In genomic region chr3:186264608-186265400, GRCh38 we compare ENCODE assay signal across 13 cellular contexts.
DNase-seq lines count a peak whose midpoint lies in the region; ATAC-seq and TF ChIP-seq lines count a peak whose summit lies in the region.
"Had no signal": no experiment of that assay in that cellular context is flagged by ENCODE, and none has a peak within 500 bp of the region (broad histone marks: within the 10 kb centered on the region; RNA-seq: fewer than 3 reads in every experiment).

No MANE protein-coding gene starts in this region.

- no peaks in the 10 kb centered on the region for H3K9me3 ChIP-seq in esophagus squamous epithelium
- H3K9me3 ChIP-seq: BLaER1 treated with 17β-estradiol and CSF1 and Interleukin-3, amounts not matched to agents 10 nM and 100 nM had no signal

- intact Hi-C loops in esophagus squamous epithelium (cut with DNase I), result loop anchor here (5.0 kb wide), 1 partner anchor 283 kb away; no protein-coding TSS in a partner anchor

- 0 out of 2 replicates have a peak overlapping the region, but pooled peaks have one; percentile 29 for H2AFZ ChIP-seq in GM23338

- peaks cover 9% of the 10 kb centered on the region for H3K27me3 Mint-ChIP-seq in GM23338 (ENCODE audit: insufficient read depth, low read depth, poor library complexity)
- H3K27me3 Mint-ChIP-seq: B cell had no signal

- no peak overlapping the region for H3K4me2 ChIP-seq in GM23338
- H3K4me2 ChIP-seq: BLaER1 treated with 17β-estradiol and CSF1 and Interleukin-3, amounts not matched to agents 10 nM and 100 nM had no signal

- DNase-seq in GM23338 (ENCODE audit: low spot score) (no peak), amniotic epithelial cell (ENCODE audit: low read depth) (peak; percentile 67), esophagus squamous epithelium (lab: John Stamatoyannopoulos, UW) (no peak), 8988T (no peak), substantia nigra (lab: John Stamatoyannopoulos, UW) (no peak)
- DNase-seq: CD8-positive, alpha-beta memory T cell; COR-L47; H9 had no signal

- no peaks in the 10 kb centered on the region for H3K9me2 ChIP-seq in GM23338 (ENCODE audit: insufficient read depth)

- H3K36me3 Mint-ChIP-seq in GM23338 (ENCODE audit: low read depth), result no peaks in the 10 kb centered on the region
- H3K36me3 Mint-ChIP-seq: CD8-positive, alpha-beta memory T cell had no signal

- no peaks in the 10 kb centered on the region for H3F3A ChIP-seq in GM23338 (replicated peaks; ENCODE audit: low read depth)

- H3K4me3 Mint-ChIP-seq in GM23338, result no peak overlapping the region
- H3K4me3 Mint-ChIP-seq: B cell; CD8-positive, alpha-beta memory T cell; H9 had no signal

- no peak for ATAC-seq in GM23338
- no peak for ATAC-seq in HG02884 (IDR thresholded peaks at IDR 0.05; ENCODE audit: unreplicated experiment)
- ATAC-seq in GM21529 (IDR thresholded peaks at IDR 0.05; ENCODE audit: unreplicated experiment), result no peak

- no peaks in the 10 kb centered on the region for H3K9me3 Mint-ChIP-seq in GM23338
- H3K9me3 Mint-ChIP-seq: CD8-positive, alpha-beta memory T cell; H9 had no signal

- H3K36me3 ChIP-seq in GM23338 (ENCODE audit: insufficient read depth) (no peaks in the 10 kb centered on the region), esophagus squamous epithelium (no peaks in the 10 kb centered on the region), rectal smooth muscle tissue (ENCODE audit: control insufficient read depth, insufficient read depth, low read length) (no peaks in the 10 kb centered on the region)
- H3K36me3 ChIP-seq: BLaER1 treated with 17β-estradiol and CSF1 and Interleukin-3, amounts not matched to agents 10 nM and 100 nM had no signal

- H3K9ac ChIP-seq in rectal smooth muscle tissue (ENCODE audit: low read length), result no peak overlapping the region
- H3K9ac ChIP-seq: BLaER1 treated with 17β-estradiol and CSF1 and Interleukin-3, amounts not matched to agents 10 nM and 100 nM had no signal

- H3K27me3 ChIP-seq in GM23338 (ENCODE audit: insufficient read depth) (no peaks in the 10 kb centered on the region), esophagus squamous epithelium (peaks cover 0 to 5% (median 0%) of the 10 kb centered on the region in 4 donors), rectal smooth muscle tissue (ENCODE audit: control insufficient read depth, insufficient read depth, low read length) (no peaks in the 10 kb centered on the region)
- H3K27me3 ChIP-seq: BLaER1 treated with 17β-estradiol and CSF1 and Interleukin-3, amounts not matched to agents 10 nM and 100 nM had no signal

- peaks cover 15% of the 10 kb centered on the region for H3K4me1 Mint-ChIP-seq in GM23338

- H3K4me3 ChIP-seq in GM23338 (no peak overlapping the region), esophagus squamous epithelium (no peak overlapping the region), rectal smooth muscle tissue (ENCODE audit: low read length) (no peak overlapping the region)
- H3K4me3 ChIP-seq: BLaER1 treated with 17β-estradiol and CSF1 and Interleukin-3, amounts not matched to agents 10 nM and 100 nM had no signal

- H3K27ac ChIP-seq in GM23338 (ENCODE audit: low read depth), result no peak overlapping the region
- H3K27ac ChIP-seq in esophagus squamous epithelium, result peak overlapping the region in 3 of 4 donors; percentile 44 to 65 (median 64)
- H3K27ac ChIP-seq in rectal smooth muscle tissue (ENCODE audit: low read depth, low read length), result peak overlapping the region; percentile 27
- no peak overlapping the region for H3K27ac ChIP-seq in substantia nigra (ENCODE audit: low read depth, low read length, poor library complexity, severe bottlenecking)
- H3K27ac ChIP-seq: BLaER1 treated with 17β-estradiol and CSF1 and Interleukin-3, amounts not matched to agents 10 nM and 100 nM had no signal

- no peaks in the 10 kb centered on the region for H4K20me1 ChIP-seq in GM23338 (replicated peaks; ENCODE audit: insufficient read depth)
- H4K20me1 ChIP-seq: BLaER1 treated with 17β-estradiol and CSF1 and Interleukin-3, amounts not matched to agents 10 nM and 100 nM had no signal

- peaks cover 5% of the 10 kb centered on the region for H3K4me1 ChIP-seq in GM23338 (ENCODE audit: insufficient read depth)
- peaks cover 0 to 4% (median 0%) of the 10 kb centered on the region in 3 donors for H3K4me1 ChIP-seq in esophagus squamous epithelium
- no peaks in the 10 kb centered on the region for H3K4me1 ChIP-seq in rectal smooth muscle tissue (ENCODE audit: control insufficient read depth, insufficient read depth, low read length)

- WGBS in esophagus squamous epithelium, 2 donors, result 72 to 75% methylated on average over 9 of the region's 9 CpGs

- TF ChIP-seq CTCF in GM23338 (conservative IDR thresholded peaks at IDR 0.05; ENCODE audit: low read depth in 2 of 2) (no peak), esophagus squamous epithelium (IDR thresholded peaks at IDR 0.05) (no peak)

- TF ChIP-seq POLR2A in esophagus squamous epithelium (IDR thresholded peaks at IDR 0.05), result no peak

- no peaks in the 10 kb centered on the region for H3K79me2 ChIP-seq in GM23338 (replicated peaks; ENCODE audit: insufficient read depth)

- no peak overlapping the region for H3K27ac Mint-ChIP-seq in GM23338
- H3K27ac Mint-ChIP-seq: B cell; CD8-positive, alpha-beta memory T cell had no signal

TF ChIP-seq in GM23338, 12 proteins besides CTCF, POLR2A, EP300 and RAD21:
- no peak for TF ChIP-seq STAT1 (IDR thresholded peaks at IDR 0.05; ENCODE audit: unreplicated experiment)

Comparison
In these comparisons a context has a peak if more than half of its experiments do, and no peak if none do; other contexts are left out.
1. H3K27ac ChIP-seq: peak in esophagus squamous epithelium (3 of 4) and rectal smooth muscle tissue (single experiment); none in GM23338 (single experiment) and substantia nigra (single experiment).